1 cellular context compared by ENCODE assay signal in the genomic region with DNA sequence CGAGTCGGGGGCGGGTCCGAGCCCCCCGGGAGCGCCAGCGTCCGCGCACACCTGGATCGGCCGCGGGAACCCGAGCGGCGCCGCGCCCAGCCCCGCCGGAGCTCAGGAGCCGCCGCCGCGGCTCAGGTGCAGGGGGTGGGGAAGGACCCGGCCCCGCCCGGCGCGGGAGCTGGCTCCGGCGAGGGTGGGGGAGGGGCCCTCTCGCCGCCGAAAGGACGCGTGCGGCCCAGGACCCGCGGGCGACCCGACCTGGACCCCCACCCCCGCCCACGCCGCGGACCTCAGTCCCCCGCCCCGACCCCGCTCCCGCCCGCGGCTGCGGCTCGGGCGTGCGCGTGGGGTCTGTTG.
TF ChIP-seq lines count a peak whose summit lies in the region.

A gene (minus strand): TSS at position 144 of the 348 bp plus-strand sequence. CDS start 105,251 bp downstream, outside the sequence.

TF ChIP-seq in GM12878, 131 proteins besides CTCF, POLR2A, EP300 and RAD21 (continued from another document):
- TF ChIP-seq, protein P1, sequence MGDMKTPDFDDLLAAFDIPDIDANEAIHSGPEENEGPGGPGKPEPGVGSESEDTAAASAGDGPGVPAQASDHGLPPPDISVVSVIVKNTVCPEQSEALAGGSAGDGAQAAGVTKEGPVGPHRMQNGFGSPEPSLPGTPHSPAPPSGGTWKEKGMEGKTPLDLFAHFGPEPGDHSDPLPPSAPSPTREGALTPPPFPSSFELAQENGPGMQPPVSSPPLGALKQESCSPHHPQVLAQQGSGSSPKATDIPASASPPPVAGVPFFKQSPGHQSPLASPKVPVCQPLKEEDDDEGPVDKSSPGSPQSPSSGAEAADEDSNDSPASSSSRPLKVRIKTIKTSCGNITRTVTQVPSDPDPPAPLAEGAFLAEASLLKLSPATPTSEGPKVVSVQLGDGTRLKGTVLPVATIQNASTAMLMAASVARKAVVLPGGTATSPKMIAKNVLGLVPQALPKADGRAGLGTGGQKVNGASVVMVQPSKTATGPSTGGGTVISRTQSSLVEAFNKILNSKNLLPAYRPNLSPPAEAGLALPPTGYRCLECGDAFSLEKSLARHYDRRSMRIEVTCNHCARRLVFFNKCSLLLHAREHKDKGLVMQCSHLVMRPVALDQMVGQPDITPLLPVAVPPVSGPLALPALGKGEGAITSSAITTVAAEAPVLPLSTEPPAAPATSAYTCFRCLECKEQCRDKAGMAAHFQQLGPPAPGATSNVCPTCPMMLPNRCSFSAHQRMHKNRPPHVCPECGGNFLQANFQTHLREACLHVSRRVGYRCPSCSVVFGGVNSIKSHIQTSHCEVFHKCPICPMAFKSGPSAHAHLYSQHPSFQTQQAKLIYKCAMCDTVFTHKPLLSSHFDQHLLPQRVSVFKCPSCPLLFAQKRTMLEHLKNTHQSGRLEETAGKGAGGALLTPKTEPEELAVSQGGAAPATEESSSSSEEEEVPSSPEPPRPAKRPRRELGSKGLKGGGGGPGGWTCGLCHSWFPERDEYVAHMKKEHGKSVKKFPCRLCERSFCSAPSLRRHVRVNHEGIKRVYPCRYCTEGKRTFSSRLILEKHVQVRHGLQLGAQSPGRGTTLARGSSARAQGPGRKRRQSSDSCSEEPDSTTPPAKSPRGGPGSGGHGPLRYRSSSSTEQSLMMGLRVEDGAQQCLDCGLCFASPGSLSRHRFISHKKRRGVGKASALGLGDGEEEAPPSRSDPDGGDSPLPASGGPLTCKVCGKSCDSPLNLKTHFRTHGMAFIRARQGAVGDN (IDR thresholded peaks at IDR 0.05), result no peak
- TF ChIP-seq NBN (IDR thresholded peaks at IDR 0.05), result no peak
- TF ChIP-seq MYC (IDR thresholded peaks at IDR 0.05; ENCODE audit: insufficient read depth, insufficient read length, insufficient replicate concordance, low read length, severe bottlenecking), result no peak
- TF ChIP-seq SMARCA5 (IDR thresholded peaks at IDR 0.05), result no peak
